Comparison of ENCODE assay signal across 11 cellular contexts in genomic region chr2:191806396-191806795, GRCh38.
"Had no signal": no experiment of that assay in that cellular context is flagged by ENCODE, and none has a peak within 500 bp of the region (broad histone marks: within the 10 kb centered on the region; RNA-seq: fewer than 3 reads in every experiment).

No MANE protein-coding gene starts in this region.

- H3K9me3 ChIP-seq: ovary, tibial nerve had no signal

- H3K4me3 ChIP-seq: cardiac muscle cell, hepatocyte, ovary, tibial nerve had no signal

- H3K4me2 ChIP-seq: hepatocyte had no signal

- H3K36me3 ChIP-seq: cardiac muscle cell, ovary, tibial nerve had no signal

- DNase-seq: activated CD4-positive, alpha-beta T cell treated with anti-CD3 and anti-CD28 coated beads, Interleukin-2, amount 50 U/mL, for 48 hours; activated CD8-positive, alpha-beta memory T cell treated with anti-CD3 and anti-CD28 coated beads, Interleukin-2, amount 10 ng/mL, durations not matched to agents 7 days and 5 days; activated effector memory CD4-positive, alpha-beta T cell treated with anti-CD3 and anti-CD28 coated beads, Interleukin-2, amount 50 U/mL, for 16 hours; activated naive CD8-positive, alpha-beta T cell treated with anti-CD3 and anti-CD28 coated beads for 36 hours; activated T-cell treated with anti-CD3 and anti-CD28 coated beads, Interleukin-2, amount 50 U/mL, for 4 hours; aorta; kidney glomerular epithelial cell; ovary had no signal

- H3K4me1 ChIP-seq: tibial nerve had no signal

- H3K27me3 ChIP-seq: cardiac muscle cell, hepatocyte, ovary, tibial nerve had no signal

- ATAC-seq: activated CD8-positive, alpha-beta memory T cell treated with anti-CD3 and anti-CD28 coated beads, Interleukin-2, amount 10 ng/mL, durations not matched to agents 7 days and 5 days; activated T-cell treated with anti-CD3 and anti-CD28 coated beads, Interleukin-2, amount 50 U/mL, for 4 hours had no signal

- H3K27ac ChIP-seq: cardiac muscle cell, hepatocyte, ovary, tibial nerve had no signal

- H2AFZ ChIP-seq: hepatocyte had no signal
